Comparison of ENCODE assay signal across 9 cellular contexts in the genomic region with DNA sequence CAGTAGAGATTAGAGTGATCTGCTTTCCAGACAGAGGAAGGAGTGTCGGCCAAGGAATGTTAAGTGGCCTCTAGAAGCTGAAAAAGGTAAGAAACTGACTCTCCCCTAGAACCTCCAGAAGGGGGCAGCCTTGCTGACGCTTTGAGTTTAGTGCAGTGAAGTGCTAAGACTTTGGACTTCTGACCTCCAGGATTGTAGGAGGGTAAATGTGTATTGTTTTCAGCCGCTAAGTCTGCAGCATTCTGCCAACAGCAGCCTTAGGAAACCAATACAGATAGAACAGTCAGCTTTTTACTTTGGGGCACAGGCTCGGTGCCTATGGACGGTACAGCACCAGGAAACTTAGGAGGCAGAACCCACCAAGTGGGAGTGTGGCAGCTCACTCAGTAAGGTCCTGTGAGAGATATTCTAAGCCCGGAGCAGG. TPM values are rescaled to one million over a fixed set of nuclear protein-coding genes. Genes with fewer than 3 reads are reported as not detected.
DNase-seq lines count a peak whose midpoint lies in the region; ATAC-seq and TF ChIP-seq lines count a peak whose summit lies in the region.
"Had no signal": no experiment of that assay in that cellular context is flagged by ENCODE, and none has a peak within 500 bp of the region (broad histone marks: within the 10 kb centered on the region; RNA-seq: fewer than 3 reads in every experiment).

No MANE protein-coding gene starts in this region.

- POLR2A ChIA-PET in activated CD4-positive, alpha-beta memory T cell treated with anti-CD3 and anti-CD28 coated beads for 36 hours (lab: Charles Lee): interaction anchor here (1.0 to 3.4 kb wide), 5 partner anchors 9 to 195 kb away, joined by 3 to 8 read pairs (median 4); no protein-coding TSS in a partner anchor

- no peaks in the 10 kb centered on the region for H3K27me3 Mint-ChIP-seq in activated CD4-positive, alpha-beta memory T cell treated with anti-CD3 and anti-CD28 coated beads for 36 hours
- H3K27me3 Mint-ChIP-seq in osteocyte (ENCODE audit: unreplicated experiment): no peaks in the 10 kb centered on the region
- H3K27me3 Mint-ChIP-seq: stimulated activated naive CD8-positive, alpha-beta T cell treated with anti-CD3 and anti-CD28 coated beads, Interleukin-15, Interleukin-2, amounts not matched to agents 100 ng/mL and 50 ng/mL, for 24 hours had no signal

- H3K36me3 Mint-ChIP-seq in activated CD4-positive, alpha-beta memory T cell treated with anti-CD3 and anti-CD28 coated beads for 36 hours: peaks cover 13% of the 10 kb centered on the region
- H3K36me3 Mint-ChIP-seq in osteocyte (ENCODE audit: unreplicated experiment): no peaks in the 10 kb centered on the region

- H3K4me1 Mint-ChIP-seq in activated CD4-positive, alpha-beta memory T cell treated with anti-CD3 and anti-CD28 coated beads for 36 hours (ENCODE audit: low read depth): peaks cover 41% of the 10 kb centered on the region
- peaks cover 38% of the 10 kb centered on the region for H3K4me1 Mint-ChIP-seq in osteocyte (ENCODE audit: unreplicated experiment)

- CTCF ChIA-PET in activated CD4-positive, alpha-beta memory T cell treated with anti-CD3 and anti-CD28 coated beads for 36 hours (lab: Charles Lee): interaction anchor here (0.6 to 7.8 kb wide), 31 partner anchors 8 to 218 kb away, joined by 3 to 180 read pairs (median 5); partner anchors contain the start of gene CERK

- H3K4me3 ChIP-seq in foreskin fibroblast (ENCODE audit: low read depth in 1 of 2, low read length in 2 of 2): no peak overlapping the region

- DNase-seq in SIG-M5 treated with dmso at 0.1 percent for 504 hours (lab: John Stamatoyannopoulos, UW; ENCODE audit: unreplicated experiment): peak; percentile 53
- no peak for DNase-seq in SIG-M5 (lab: John Stamatoyannopoulos, UW)
- DNase-seq in NAMALWA (ENCODE audit: low spot score): peak; percentile 82
- peak; percentile 69 for DNase-seq in activated CD4-positive, alpha-beta memory T cell treated with anti-CD3 and anti-CD28 coated beads for 36 hours
- DNase-seq in foreskin fibroblast: peak; percentile 52 to 83
- no peak for DNase-seq in osteocyte (ENCODE audit: extremely low spot score, unreplicated experiment)

- ATAC-seq in HG03097 (IDR thresholded peaks at IDR 0.05; ENCODE audit: low FRiP score, unreplicated experiment): no peak
- no peak for ATAC-seq in GM18861 (IDR thresholded peaks at IDR 0.05; ENCODE audit: unreplicated experiment)

- no peak overlapping the region for H3K4me3 Mint-ChIP-seq in activated CD4-positive, alpha-beta memory T cell treated with anti-CD3 and anti-CD28 coated beads for 36 hours
- no peak overlapping the region for H3K4me3 Mint-ChIP-seq in osteocyte (ENCODE audit: unreplicated experiment)
- H3K4me3 Mint-ChIP-seq: stimulated activated naive CD8-positive, alpha-beta T cell treated with anti-CD3 and anti-CD28 coated beads, Interleukin-15, Interleukin-2, amounts not matched to agents 100 ng/mL and 50 ng/mL, for 24 hours had no signal

- peaks cover 9% of the 10 kb centered on the region for H3K9me3 Mint-ChIP-seq in activated CD4-positive, alpha-beta memory T cell treated with anti-CD3 and anti-CD28 coated beads for 36 hours
- H3K9me3 Mint-ChIP-seq in osteocyte (ENCODE audit: unreplicated experiment): no peaks in the 10 kb centered on the region

- H3K27ac Mint-ChIP-seq in activated CD4-positive, alpha-beta memory T cell treated with anti-CD3 and anti-CD28 coated beads for 36 hours: no peak overlapping the region
- peak overlapping the region; percentile 2 for H3K27ac Mint-ChIP-seq in osteocyte (ENCODE audit: unreplicated experiment)
- H3K27ac Mint-ChIP-seq: stimulated activated naive CD8-positive, alpha-beta T cell treated with anti-CD3 and anti-CD28 coated beads, Interleukin-15, Interleukin-2, amounts not matched to agents 100 ng/mL and 50 ng/mL, for 24 hours had no signal

- intact Hi-C loops in activated CD4-positive, alpha-beta memory T cell treated with anti-CD3 and anti-CD28 coated beads for 36 hours (cut with micrococcal nuclease): loop anchor here (1.0 kb wide), 2 partner anchors 39 to 44 kb away; no protein-coding TSS in a partner anchor

- TF ChIP-seq CTCF in foreskin fibroblast (IDR thresholded peaks at IDR 0.05; ENCODE audit: low read depth, low read length): peak; percentile 68
- TF ChIP-seq CTCF in osteocyte (IDR thresholded peaks at IDR 0.05): peak; percentile 68

RNA-seq across cellular contexts. Expression of gene TBC1D22A, which starts 3.6 kb away (rescaled TPM):
- 10 to 100 TPM; 33.2 to 34.9 TPM for total RNA-seq in activated CD4-positive, alpha-beta memory T cell treated with anti-CD3 and anti-CD28 coated beads for 36 hours
- total RNA-seq in osteocyte: 28.9 and 29.1 TPM in 2 replicates

RNA-seq across cellular contexts. Expression of gene CERK, which starts 20.8 kb away (rescaled TPM):
- 10 to 100 TPM; 54.4 to 55.0 TPM for total RNA-seq in activated CD4-positive, alpha-beta memory T cell treated with anti-CD3 and anti-CD28 coated beads for 36 hours
- 38.4 and 41.6 TPM in 2 replicates for total RNA-seq in osteocyte

Comparison
In these comparisons a context has a peak if more than half of its experiments do, and no peak if none do; other contexts are left out.
1. DNase-seq: peak in SIG-M5 treated with dmso at 0.1 percent for 504 hours (single experiment), NAMALWA (single experiment), activated CD4-positive, alpha-beta memory T cell treated with anti-CD3 and anti-CD28 coated beads for 36 hours (single experiment) and foreskin fibroblast (2 of 2); none in SIG-M5 (single experiment) and osteocyte (single experiment).